ENCODE assay signal across 25 cellular contexts in genomic region chr16:88476203-88476602, GRCh38.
"Had no signal": no experiment of that assay in that cellular context is flagged by ENCODE, and none has a peak within 500 bp of the region (broad histone marks: within the 10 kb centered on the region; RNA-seq: fewer than 3 reads in every experiment).

No MANE protein-coding gene starts in this region.

- H3K36me3 ChIP-seq: breast epithelium, esophagus squamous epithelium, gastrocnemius medialis, left lung, upper lobe of right lung had no signal

- ATAC-seq: activated T-cell treated with anti-CD3 and anti-CD28 coated beads, Interleukin-2, amount 50 U/mL, for 4 hours; gastrocnemius medialis; left lung; upper lobe of right lung; WTC11 had no signal

- H3K36me3 Mint-ChIP-seq: mesothelial cell of epicardium, WTC11 had no signal

- DNase-seq: activated CD4-positive, alpha-beta T cell treated with anti-CD3 and anti-CD28 coated beads, Interleukin-2, amount 50 U/mL, for 48 hours; activated CD8-positive, alpha-beta memory T cell treated with anti-CD3 and anti-CD28 coated beads, Interleukin-2, amount 50 U/mL, for 48 hours; activated naive CD4-positive, alpha-beta T cell; activated naive CD8-positive, alpha-beta T cell treated with anti-CD3 and anti-CD28 coated beads for 36 hours; activated T-cell treated with anti-CD3 and anti-CD28 coated beads, Interleukin-2, amount 50 U/mL, for 4 hours; cerebellar nuclear complex; cortex of kidney; endodermal cell; esophagus squamous epithelium; gastrocnemius medialis; hippocampal formation; kidney glomerular epithelial cell; left lung; spleen; stimulated activated CD4-positive, alpha-beta T cell treated with anti-CD3 and anti-CD28 coated beads, Interleukin-4, amount 100 ng/mL, for 24 hours; stimulated activated naive CD4-positive, alpha-beta T cell treated with Interleukin-2 at 50 U/mL for 16 hours; T-helper 1 cell; T-helper 9 cell; upper lobe of right lung had no signal

- FAIRE-seq: astrocyte had no signal

- H3K9me3 ChIP-seq: breast epithelium, esophagus squamous epithelium, gastrocnemius medialis, left lung, spleen, upper lobe of right lung had no signal

- H3K27ac Mint-ChIP-seq: activated naive CD8-positive, alpha-beta T cell treated with anti-CD3 and anti-CD28 coated beads for 36 hours; activated T-helper 2 cell treated with anti-CD3 and anti-CD28 coated beads, Interferon-gamma antibody, Interleukin-2, Interleukin-4, amounts not matched to agents 10 μg/mL and 5 μg/mL and 100 μg/mL, durations not matched to agents 14 hours and 24 hours and 36 hours; endodermal cell had no signal

- H3K4me3 ChIP-seq: breast epithelium, esophagus squamous epithelium, gastrocnemius medialis, left lung, spleen, upper lobe of right lung had no signal

- H3K27me3 ChIP-seq: breast epithelium, spleen, upper lobe of right lung had no signal

- H3K9me3 Mint-ChIP-seq: activated naive CD8-positive, alpha-beta T cell treated with anti-CD3 and anti-CD28 coated beads for 36 hours; activated T-cell treated with anti-CD3 and anti-CD28 coated beads, Interleukin-2, amount 50 U/mL, for 4 hours; activated T-helper 2 cell treated with anti-CD3 and anti-CD28 coated beads, Interferon-gamma antibody, Interleukin-2, Interleukin-4, amounts not matched to agents 10 μg/mL and 5 μg/mL and 100 μg/mL, durations not matched to agents 14 hours and 24 hours and 36 hours; endodermal cell; mesothelial cell of epicardium; neural crest cell; WTC11 had no signal

- H3K27ac ChIP-seq: breast epithelium, esophagus squamous epithelium, gastrocnemius medialis, left lung, spleen, upper lobe of right lung had no signal

- H3K4me1 ChIP-seq: breast epithelium, esophagus squamous epithelium, gastrocnemius medialis, left lung, upper lobe of right lung had no signal

- H3K27me3 Mint-ChIP-seq: activated naive CD8-positive, alpha-beta T cell treated with anti-CD3 and anti-CD28 coated beads for 36 hours had no signal

- H3K4me3 Mint-ChIP-seq: activated naive CD8-positive, alpha-beta T cell treated with anti-CD3 and anti-CD28 coated beads for 36 hours; endodermal cell; mesothelial cell of epicardium; neural crest cell; WTC11 had no signal

- H3K4me1 Mint-ChIP-seq: endodermal cell had no signal
